25 cellular contexts compared by ENCODE assay signal in the genomic region with DNA sequence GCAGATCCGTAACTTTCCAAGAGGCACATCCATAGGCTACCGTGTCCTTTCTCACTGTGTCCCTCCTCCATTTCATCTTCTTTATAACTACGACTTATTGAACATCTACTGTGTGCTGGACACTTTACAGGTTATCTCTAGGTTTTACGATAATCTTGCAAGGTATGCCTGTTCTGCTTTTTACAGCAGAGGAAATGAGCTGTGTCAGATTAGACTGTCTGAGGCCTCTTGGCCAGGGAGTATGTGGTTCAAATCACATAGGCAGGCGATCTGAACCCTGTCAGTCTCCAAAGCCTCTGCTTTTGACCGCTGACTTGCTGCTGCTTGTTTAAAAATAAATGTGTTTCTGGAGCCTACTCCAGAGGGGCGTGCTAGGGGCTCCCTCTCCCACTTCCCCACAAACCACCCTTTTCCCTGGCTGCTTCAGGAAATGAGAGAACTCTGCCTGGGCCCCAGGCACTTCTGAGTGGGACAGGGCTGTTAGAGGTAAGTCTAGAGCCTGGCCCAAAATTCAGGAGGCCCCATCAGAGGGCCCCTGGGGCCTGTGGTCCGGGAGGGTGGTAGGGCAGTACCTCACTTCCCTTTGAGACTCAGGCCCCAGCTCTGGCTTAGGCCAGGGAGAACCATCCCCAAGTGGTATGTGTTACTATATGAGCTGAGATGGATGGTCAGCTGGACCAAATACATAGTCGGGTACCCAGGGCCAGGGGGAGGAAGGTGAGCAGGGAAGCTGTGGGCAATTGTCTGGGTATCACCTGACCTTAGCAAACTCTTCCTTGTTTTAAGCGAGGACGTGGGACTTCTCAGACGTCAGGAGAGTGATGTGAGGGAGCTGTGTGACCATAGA. TPM values are rescaled to one million over a fixed set of nuclear protein-coding genes. Genes with fewer than 3 reads are reported as not detected.
A peak's percentile ranks its signal among the peaks of the same experiment; 100 is the strongest.
DNase-seq lines count a peak whose midpoint lies in the region; ATAC-seq and TF ChIP-seq lines count a peak whose summit lies in the region.
"Had no signal": no experiment of that assay in that cellular context is flagged by ENCODE, and none has a peak within 500 bp of the region (broad histone marks: within the 10 kb centered on the region; RNA-seq: fewer than 3 reads in every experiment).

No MANE protein-coding gene starts in this region.

- no peak overlapping the region for H3K4me3 ChIP-seq in BLaER1
- H3K4me3 ChIP-seq: heart left ventricle, testis had no signal

- no peak overlapping the region for H3K9ac ChIP-seq in BLaER1

- TF ChIP-seq CTCF in CD14-positive monocyte (IDR thresholded peaks at IDR 0.05), result no peak
- TF ChIP-seq CTCF in VCaP (conservative IDR thresholded peaks at IDR 0.05), result no peak

- intact Hi-C loops in CD14-positive monocyte (cut with micrococcal nuclease), result no loop called here

- H3K36me3 ChIP-seq in BLaER1, result no peaks in the 10 kb centered on the region; the same call in 1 of the 2 replicates

- no peak for ATAC-seq in GM21381 (IDR thresholded peaks at IDR 0.05; ENCODE audit: unreplicated experiment)
- ATAC-seq: activated T-cell treated with anti-CD3 and anti-CD28 coated beads, Interleukin-2, amount 50 U/mL, for 4 hours; heart left ventricle; natural killer cell treated with Interleukin-12 subunit alpha and Interleukin-12 subunit beta and Interleukin-15 and Interleukin-18, amount 100 ng/mL, for 72 hours had no signal

- no peaks in the 10 kb centered on the region for H3K9me3 ChIP-seq in BLaER1
- H3K9me3 ChIP-seq: heart left ventricle, testis had no signal

- DNase-seq in CD14-positive monocyte (ENCODE audit: low spot score) (peak; percentile 22), myocyte (ENCODE audit: low read depth) (peak; percentile 22), NCI-H345 treated with DMSO at 0.1 percent for 48 hours (lab: John Stamatoyannopoulos, UW; ENCODE audit: unreplicated experiment) (no peak)
- no peak for DNase-seq in stimulated activated CD4-positive, alpha-beta T cell treated with anti-CD3 and anti-CD28 coated beads, Interleukin-2, amount 100 ng/mL, for 48 hours
- DNase-seq: activated CD4-positive, alpha-beta T cell treated with anti-CD3 and anti-CD28 coated beads, Interleukin-2, amount 50 U/mL, for 48 hours; activated naive CD4-positive, alpha-beta T cell treated with anti-CD3 and anti-CD28 coated beads for 36 hours; activated T-cell treated with anti-CD3 and anti-CD28 coated beads, Interleukin-2, amount 50 U/mL, for 4 hours; aorta; CD8-positive, alpha-beta memory T cell; GDM1; heart left ventricle; NCI-H1092 treated with DMSO at 0.1 percent for 48 hours; NCI-H1930; NCI-H226; NCI-H774; SHP77; stimulated activated naive CD4-positive, alpha-beta T cell; testis had no signal

- H3K27ac ChIP-seq in BLaER1 (no peak overlapping the region), VCaP (0 out of 2 replicates have a peak overlapping the region, but pooled peaks have one; percentile 5)
- H3K27ac ChIP-seq: epithelial cell of prostate, testis had no signal

- no peaks in the 10 kb centered on the region for H4K20me1 ChIP-seq in BLaER1

- peaks cover 18% of the 10 kb centered on the region for H3K4me1 Mint-ChIP-seq in CD14-positive monocyte

- peaks cover 16 to 20% of the 10 kb centered on the region in 2 donors for H3K36me3 Mint-ChIP-seq in CD14-positive monocyte

- H3K9me3 Mint-ChIP-seq in CD14-positive monocyte, result peaks cover 0 to 1% (median 0%) of the 10 kb centered on the region in 7 donors
- H3K9me3 Mint-ChIP-seq: activated naive CD4-positive, alpha-beta T cell treated with anti-CD3 and anti-CD28 coated beads for 36 hours; activated T-cell treated with anti-CD3 and anti-CD28 coated beads, Interleukin-2, amount 50 U/mL, for 4 hours; CD8-positive, alpha-beta memory T cell; mesothelial cell of epicardium; natural killer cell treated with Interleukin-12 subunit alpha and Interleukin-12 subunit beta and Interleukin-15 and Interleukin-18, amount 100 ng/mL, for 72 hours had no signal

- H3K27me3 Mint-ChIP-seq in CD14-positive monocyte (ENCODE audit: low read depth in 3 of 3), result peaks cover 2 to 18% (median 17%) of the 10 kb centered on the region in 3 donors
- H3K27me3 Mint-ChIP-seq: natural killer cell treated with Interleukin-12 subunit alpha and Interleukin-12 subunit beta and Interleukin-15 and Interleukin-18, amount 100 ng/mL, for 72 hours; progenitor cell of endocrine pancreas had no signal

- no peak overlapping the region for H3K4me3 Mint-ChIP-seq in CD14-positive monocyte
- H3K4me3 Mint-ChIP-seq: activated naive CD4-positive, alpha-beta T cell treated with anti-CD3 and anti-CD28 coated beads for 36 hours; activated T-cell treated with anti-CD3 and anti-CD28 coated beads, Interleukin-2, amount 50 U/mL, for 4 hours; mesothelial cell of epicardium; natural killer cell treated with Interleukin-12 subunit alpha and Interleukin-12 subunit beta and Interleukin-15 and Interleukin-18, amount 100 ng/mL, for 72 hours had no signal

- H3K27me3 ChIP-seq in BLaER1, result peaks cover 29% of the 10 kb centered on the region
- H3K27me3 ChIP-seq: heart left ventricle, testis had no signal

- H3K27ac Mint-ChIP-seq in CD14-positive monocyte, result no peak overlapping the region
- H3K27ac Mint-ChIP-seq: activated naive CD4-positive, alpha-beta T cell treated with anti-CD3 and anti-CD28 coated beads for 36 hours; mesothelial cell of epicardium; natural killer cell treated with Interleukin-12 subunit alpha and Interleukin-12 subunit beta and Interleukin-15 and Interleukin-18, amount 100 ng/mL, for 72 hours; progenitor cell of endocrine pancreas had no signal

- H3K4me1 ChIP-seq in BLaER1, result peaks cover 40% of the 10 kb centered on the region

- H3K4me2 ChIP-seq in BLaER1, result peak overlapping the region; percentile 35; the same call in 1 of the 2 replicates

RNA-seq across cellular contexts. Expression of a gene that starts 4.4 kb away (rescaled TPM):
- 10 to 100 TPM; 11.4 to 11.8 TPM for polyA plus RNA-seq in CD14-positive monocyte
- total RNA-seq in myocyte, result 266 and 305 TPM in 2 replicates
- polyA plus RNA-seq in myocyte (2012), result 58.6 TPM

Comparison
In these comparisons a context has a peak if more than half of its experiments do, and no peak if none do; other contexts are left out.
1. DNase-seq: peak in CD14-positive monocyte (single experiment) and myocyte (single experiment); none in NCI-H345 treated with DMSO at 0.1 percent for 48 hours (single experiment) and stimulated activated CD4-positive, alpha-beta T cell treated with anti-CD3 and anti-CD28 coated beads, Interleukin-2, amount 100 ng/mL, for 48 hours (0 of 2).